ENCODE assay signal across 14 cellular contexts in genomic region chr12:100391856-100392255, GRCh38. TPM values are rescaled to one million over a fixed set of nuclear protein-coding genes. Genes with fewer than 3 reads are reported as not detected.
DNase-seq lines count a peak whose midpoint lies in the region; ATAC-seq, FAIRE-seq and TF ChIP-seq lines count a peak whose summit lies in the region.
"Had no signal": no experiment of that assay in that cellular context is flagged by ENCODE, and none has a peak within 500 bp of the region (broad histone marks: within the 10 kb centered on the region; RNA-seq: fewer than 3 reads in every experiment).

No MANE protein-coding gene starts in this region.

- H3K4me1 Mint-ChIP-seq in activated T-helper 17 cell treated with anti-CD3 and anti-CD28 coated beads, Interleukin-2, amount 50 U/mL, for 72 hours: no peaks in the 10 kb centered on the region
- H3K4me1 Mint-ChIP-seq in mesothelial cell of epicardium: no peaks in the 10 kb centered on the region
- H3K4me1 Mint-ChIP-seq: WTC11 had no signal

- FAIRE-seq in A204.1 (lab: Jason Lieb, UNC): peak; percentile 53

- H3K27ac Mint-ChIP-seq in activated T-helper 17 cell treated with anti-CD3 and anti-CD28 coated beads, Interleukin-2, amount 50 U/mL, for 72 hours: no peak overlapping the region
- no peak overlapping the region for H3K27ac Mint-ChIP-seq in mesothelial cell of epicardium
- H3K27ac Mint-ChIP-seq: WTC11 had no signal

- H3K9me3 Mint-ChIP-seq in activated T-helper 17 cell treated with anti-CD3 and anti-CD28 coated beads, Interleukin-2, amount 50 U/mL, for 72 hours: no peaks in the 10 kb centered on the region
- H3K9me3 Mint-ChIP-seq in mesothelial cell of epicardium: no peaks in the 10 kb centered on the region
- H3K9me3 Mint-ChIP-seq: WTC11 had no signal

- DNase-seq in ELR (ENCODE audit: low read depth) (peak; percentile 26), RPMI8226 (peak; percentile 5), iris pigment epithelial cell (ENCODE audit: low read depth) (peak; percentile 27), KG1 (lab: John Stamatoyannopoulos, UW) (no peak), mesothelial cell of epicardium (ENCODE audit: low spot score in 2 of 2, unreplicated experiment in 2 of 2) (no peak)
- DNase-seq: activated T-cell treated with anti-CD3 and anti-CD28 coated beads, Interleukin-2, amount 50 U/mL, for 48 hours; C1 segment of cervical spinal cord; NCI-H1105 treated with DMSO at 0.1 percent for 48 hours; stimulated activated CD8-positive, alpha-beta memory T cell treated with anti-CD3 and anti-CD28 coated beads, Interleukin-4, amount 100 ng/mL, for 48 hours had no signal

- no peak for TF ChIP-seq CTCF in mesothelial cell of epicardium (IDR thresholded peaks at IDR 0.05; ENCODE audit: unreplicated experiment)

- H3K4me3 Mint-ChIP-seq in activated T-helper 17 cell treated with anti-CD3 and anti-CD28 coated beads, Interleukin-2, amount 50 U/mL, for 72 hours: no peak overlapping the region
- no peak overlapping the region for H3K4me3 Mint-ChIP-seq in mesothelial cell of epicardium
- H3K4me3 Mint-ChIP-seq: WTC11 had no signal

- H3K27me3 Mint-ChIP-seq in activated T-helper 17 cell treated with anti-CD3 and anti-CD28 coated beads, Interleukin-2, amount 50 U/mL, for 72 hours: peaks cover 11% of the 10 kb centered on the region
- H3K27me3 Mint-ChIP-seq in mesothelial cell of epicardium (ENCODE audit: low read depth): no peaks in the 10 kb centered on the region

- no peaks in the 10 kb centered on the region for H3K36me3 Mint-ChIP-seq in activated T-helper 17 cell treated with anti-CD3 and anti-CD28 coated beads, Interleukin-2, amount 50 U/mL, for 72 hours (ENCODE audit: low read depth)
- H3K36me3 Mint-ChIP-seq in mesothelial cell of epicardium: no peaks in the 10 kb centered on the region
- H3K36me3 Mint-ChIP-seq: WTC11 had no signal

- ATAC-seq in activated T-helper 17 cell treated with anti-CD3 and anti-CD28 coated beads, Interleukin-2, amount 50 U/mL, for 72 hours (replicated peaks): no peak
- ATAC-seq in GM19467 (IDR thresholded peaks at IDR 0.05; ENCODE audit: unreplicated experiment): no peak
- ATAC-seq: WTC11 had no signal

RNA-seq across cellular contexts. Expression of gene SLC17A8, which starts 35.0 kb away (rescaled TPM):
- total RNA-seq in activated T-helper 17 cell treated with anti-CD3 and anti-CD28 coated beads, Interleukin-2, amount 50 U/mL, for 72 hours: not detected
- total RNA-seq in mesothelial cell of epicardium: 0.40 to 0.66 TPM (median 0.61 TPM) in 3 replicates
- total RNA-seq: glomerular endothelial cell had no signal

Comparison
In these comparisons a context has a peak if more than half of its experiments do, and no peak if none do; other contexts are left out.
1. DNase-seq: peak in ELR (single experiment), RPMI8226 (single experiment) and iris pigment epithelial cell (single experiment); none in KG1 (single experiment) and mesothelial cell of epicardium (0 of 2).